In the genomic region with DNA sequence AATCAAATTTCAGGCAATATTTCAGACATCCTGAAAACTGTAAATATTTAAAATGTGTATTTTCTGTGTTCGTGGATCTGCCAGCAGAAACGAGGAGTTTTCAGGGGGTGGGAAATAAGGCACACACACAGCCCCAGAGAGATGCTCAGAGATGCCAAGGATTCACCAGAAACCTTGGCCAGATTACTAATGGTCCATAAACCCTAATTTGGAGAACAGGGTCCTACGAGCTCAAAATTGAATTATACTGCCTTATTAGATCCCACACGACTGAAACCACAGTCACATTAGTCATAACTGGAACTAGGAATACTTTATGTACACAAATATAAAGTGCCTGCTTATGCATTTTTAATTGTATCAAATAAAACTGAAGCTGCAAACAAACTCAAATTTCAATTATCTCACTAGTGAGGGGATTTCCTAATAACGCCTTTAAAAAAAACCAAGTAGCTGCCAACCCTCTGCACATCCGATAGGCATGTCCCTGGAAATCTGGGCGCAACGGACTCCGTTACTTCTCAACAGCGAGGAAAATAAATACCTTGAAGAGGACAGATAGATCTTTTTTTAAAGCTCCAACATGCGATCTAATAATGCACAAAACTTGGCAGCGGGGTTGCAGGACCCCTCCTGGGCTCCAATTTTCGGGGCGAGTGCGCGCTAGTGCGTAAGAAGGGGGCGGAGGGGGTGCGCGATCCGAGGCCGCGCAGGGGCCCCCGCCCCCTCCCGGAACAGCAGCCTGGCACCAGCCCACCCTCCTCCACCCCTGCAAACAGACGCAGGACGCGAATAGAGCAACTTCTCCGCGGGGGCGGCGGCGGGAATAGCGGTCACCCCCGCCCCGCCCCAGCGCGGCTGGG, we compare ENCODE assay signal across 8 cellular contexts. TPM values are rescaled to one million over a fixed set of nuclear protein-coding genes. Genes with fewer than 3 reads are reported as not detected.
A peak's percentile ranks its signal among the peaks of the same experiment; 100 is the strongest.
DNase-seq lines count a peak whose midpoint lies in the region; ATAC-seq and TF ChIP-seq lines count a peak whose summit lies in the region.

No MANE protein-coding gene starts in this region.

- no peaks in the 10 kb centered on the region for H3K9me3 Mint-ChIP-seq in CD4-positive, alpha-beta memory T cell

- peak overlapping the region; percentile 7 to 69 for H3K4me3 ChIP-seq in CD4-positive, alpha-beta memory T cell (ENCODE audit: low read length in 2 of 2)
- H3K4me3 ChIP-seq in WI38 (ENCODE audit: low read depth, low read length), result peak overlapping the region; percentile 74
- H3K4me3 ChIP-seq in coronary artery, result peak overlapping the region; percentile 91
- H3K4me3 ChIP-seq in lower lobe of right lung, result peak overlapping the region; percentile 75

- intact Hi-C loops in CD4-positive, alpha-beta memory T cell (cut with micrococcal nuclease), result loop anchor here (5.0 to 10.0 kb wide), 3 partner anchors 132 to 1840 kb away; a partner anchor contains a TSS
- intact Hi-C loops in lower lobe of right lung (cut with DNase I), result no loop called here

- CTCF ChIA-PET in CD4-positive, alpha-beta memory T cell (lab: Charles Lee; ENCODE audit: partially characterized antibody), result interaction anchor here (1.1 to 1.5 kb wide), 3 partner anchors 9 to 81 kb away, joined by 3 to 7 read pairs (median 4); no protein-coding TSS in a partner anchor

- TF ChIP-seq CTCF in WI38 (IDR thresholded peaks at IDR 0.05; ENCODE audit: low read depth, low read length), result no peak
- TF ChIP-seq CTCF in coronary artery (IDR thresholded peaks at IDR 0.05), result no peak
- no peak for TF ChIP-seq CTCF in lower lobe of right lung (IDR thresholded peaks at IDR 0.05)

- peaks cover 44% of the 10 kb centered on the region for H3K4me1 ChIP-seq in CD4-positive, alpha-beta memory T cell (ENCODE audit: insufficient read depth, low read length)
- peaks cover 23% of the 10 kb centered on the region for H3K4me1 ChIP-seq in lower lobe of right lung

- DNase-seq in CD4-positive, alpha-beta memory T cell, result peak; percentile 49 to 66 (median 59)
- peak; percentile 29 for DNase-seq in KBM-7
- peak; percentile 76 for DNase-seq in coronary artery (ENCODE audit: low spot score)
- peak; percentile 59 for DNase-seq in lower lobe of right lung
- peak; percentile 15 for DNase-seq in stimulated activated CD8-positive, alpha-beta memory T cell treated with anti-CD3 and anti-CD28 coated beads, Interleukin-15, amount 100 ng/mL, for 24 hours (ENCODE audit: low read depth)
- DNase-seq in amniotic stem cell (lab: John Stamatoyannopoulos, UW), result no peak

- ATAC-seq in GM21367 (IDR thresholded peaks at IDR 0.05; ENCODE audit: unreplicated experiment) (peak; percentile 16), lower lobe of right lung (no peak)

- peaks cover 0 to 5% of the 10 kb centered on the region in 2 donors for H3K36me3 Mint-ChIP-seq in CD4-positive, alpha-beta memory T cell

- H3K27me3 Mint-ChIP-seq in CD4-positive, alpha-beta memory T cell, result no peaks in the 10 kb centered on the region

- in situ Hi-C loops in KBM-7 (cut with MboI; ENCODE audit: low pct_unique_long_range_greater_than_20kb, low sequenced_read_pairs), result no loop called here

- POLR2A ChIA-PET in CD4-positive, alpha-beta memory T cell (lab: Charles Lee; ENCODE audit: partially characterized antibody), result interaction anchor here (1.0 to 5.0 kb wide), 3 partner anchors 9 to 76 kb away, joined by 4 to 78 read pairs (median 6); no protein-coding TSS in a partner anchor

- H3K27ac ChIP-seq in CD4-positive, alpha-beta memory T cell (ENCODE audit: low read depth, low read length), result peak overlapping the region; percentile 24
- H3K27ac ChIP-seq in coronary artery, result peak overlapping the region; percentile 8 to 90
- H3K27ac ChIP-seq in lower lobe of right lung, result peak overlapping the region; percentile 59

- H3K27ac Mint-ChIP-seq in CD4-positive, alpha-beta memory T cell, result peak overlapping the region; percentile 80 to 96 (median 91)

- no peaks in the 10 kb centered on the region for H3K9me3 ChIP-seq in CD4-positive, alpha-beta memory T cell (ENCODE audit: control insufficient read depth in 1 of 2, low read length in 2 of 2)
- H3K9me3 ChIP-seq in lower lobe of right lung, result no peaks in the 10 kb centered on the region

- peak overlapping the region; percentile 91 to 95 (median 94) for H3K4me3 Mint-ChIP-seq in CD4-positive, alpha-beta memory T cell

- no peaks in the 10 kb centered on the region for H3K27me3 ChIP-seq in CD4-positive, alpha-beta memory T cell (ENCODE audit: insufficient read depth, low read length)
- no peaks in the 10 kb centered on the region for H3K27me3 ChIP-seq in lower lobe of right lung (ENCODE audit: low read depth)

- H3K4me1 Mint-ChIP-seq in CD4-positive, alpha-beta memory T cell, result peaks cover 33 to 54% (median 40%) of the 10 kb centered on the region in 4 donors

- no peaks in the 10 kb centered on the region for H3K36me3 ChIP-seq in CD4-positive, alpha-beta memory T cell (ENCODE audit: insufficient read depth, low read length)
- no peaks in the 10 kb centered on the region for H3K36me3 ChIP-seq in lower lobe of right lung

RNA-seq across cellular contexts. Expression of a gene that starts 0.9 kb away (rescaled TPM):
- total RNA-seq in CD4-positive, alpha-beta memory T cell, result 10 to 100 TPM; 93.2 to 96.8 TPM
- polyA plus RNA-seq in CD4-positive, alpha-beta memory T cell, result 10 to 100 TPM; 29.2 to 62.3 TPM
- 43.6 TPM for total RNA-seq in lower lobe of right lung

Comparison
In these comparisons a context has a peak if more than half of its experiments do, and no peak if none do; other contexts are left out.
1. H3K4me3 ChIP-seq: peak in every context shown above with its lines; median percentile 91 in coronary artery; 75 in lower lobe of right lung; 74 in WI38; 38 in CD4-positive, alpha-beta memory T cell.